In the genomic region with DNA sequence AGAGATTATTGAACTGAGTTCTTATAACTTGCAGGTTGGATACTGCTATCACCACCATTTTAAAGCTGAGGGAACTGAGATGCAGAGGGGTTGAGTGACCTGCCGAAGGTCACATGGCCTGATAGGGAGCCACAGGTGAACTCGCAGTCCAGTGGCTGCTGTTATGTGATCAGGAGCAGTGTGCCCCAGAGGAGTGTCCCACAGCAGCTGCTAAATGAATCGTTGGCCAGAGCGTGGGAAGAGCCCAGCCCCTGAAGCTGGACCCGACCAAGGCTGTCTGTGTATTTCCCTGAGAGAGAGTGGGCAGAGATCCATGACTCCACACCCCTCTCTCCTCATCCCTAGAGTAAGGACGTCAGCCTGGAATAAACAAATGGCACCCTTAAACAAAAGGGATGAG, we compare ENCODE assay signal across 23 cellular contexts. TPM values are rescaled to one million over a fixed set of nuclear protein-coding genes. Genes with fewer than 3 reads are reported as not detected.
"Had no signal": no experiment of that assay in that cellular context is flagged by ENCODE, and none has a peak within 500 bp of the region (broad histone marks: within the 10 kb centered on the region; RNA-seq: fewer than 3 reads in every experiment).

No MANE protein-coding gene starts in this region.

- H3K4me3 Mint-ChIP-seq: activated CD8-positive, alpha-beta T cell treated with anti-CD3 and anti-CD28 coated beads, Interleukin-2, amount 10 ng/mL, durations not matched to agents 7 days and 5 days; mesothelial cell of epicardium; neural progenitor cell; T-helper 17 cell; WTC11 had no signal

- H3K36me3 ChIP-seq: colonic mucosa, neural progenitor cell, pancreas, suprapubic skin had no signal

- H3K4me1 ChIP-seq: body of pancreas, pancreas had no signal

- H3K36me3 Mint-ChIP-seq: activated naive CD4-positive, alpha-beta T cell treated with anti-CD3 and anti-CD28 coated beads, Interleukin-2, amount 50 U/mL, for 72 hours; neural progenitor cell had no signal

- H3K9me3 ChIP-seq: body of pancreas, colonic mucosa, lower lobe of right lung, pancreas, suprapubic skin, upper lobe of right lung had no signal

- H3K27ac ChIP-seq: body of pancreas, colonic mucosa, lower lobe of right lung, neural progenitor cell, pancreas, suprapubic skin, upper lobe of right lung had no signal

- H3K4me3 ChIP-seq: body of pancreas, colonic mucosa, lower lobe of right lung, neural progenitor cell, pancreas, suprapubic skin, upper lobe of right lung had no signal

- H3K4me1 Mint-ChIP-seq: mesothelial cell of epicardium had no signal

- H3K27ac Mint-ChIP-seq: activated CD8-positive, alpha-beta T cell treated with anti-CD3 and anti-CD28 coated beads, Interleukin-2, amount 10 ng/mL, durations not matched to agents 7 days and 5 days; activated naive CD4-positive, alpha-beta T cell treated with anti-CD3 and anti-CD28 coated beads, Interleukin-2, amount 50 U/mL, for 72 hours; mesothelial cell of epicardium; neural progenitor cell; T-helper 17 cell; WTC11 had no signal

- DNase-seq: activated CD4-positive, alpha-beta T cell treated with anti-CD3 and anti-CD28 coated beads for 4 hours; activated CD8-positive, alpha-beta memory T cell treated with anti-CD3 and anti-CD28 coated beads, Interleukin-2, amount 50 U/mL, for 4 hours; activated CD8-positive, alpha-beta T cell treated with anti-CD3 and anti-CD28 coated beads, Interleukin-2, amount 10 ng/mL, durations not matched to agents 7 days and 5 days; activated effector memory CD4-positive, alpha-beta T cell treated with anti-CD3 and anti-CD28 coated beads, Interleukin-2, amount 50 U/mL, for 16 hours; activated T-cell treated with anti-CD3 and anti-CD28 coated beads, Interleukin-2, amount 50 U/mL, for 48 hours; body of pancreas; central memory CD4-positive, alpha-beta T cell; colonic mucosa; kidney glomerular epithelial cell; lower lobe of right lung; pancreas; small intestine; stimulated activated CD4-positive, alpha-beta T cell treated with anti-CD3 and anti-CD28 coated beads, Interleukin-4, amount 100 ng/mL, for 4 hours; stimulated activated CD8-positive, alpha-beta memory T cell treated with anti-CD3 and anti-CD28 coated beads, Interleukin-4, amount 100 ng/mL, for 48 hours; stimulated activated naive CD8-positive, alpha-beta T cell treated with anti-CD3 and anti-CD28 coated beads, Interleukin-15, Interleukin-2, amounts not matched to agents 100 U/mL and 50 U/mL, for 24 hours; T-helper 17 cell; upper lobe of right lung had no signal

- H3K27me3 ChIP-seq: body of pancreas, colonic mucosa, neural progenitor cell, pancreas, suprapubic skin, upper lobe of right lung had no signal

- H3K9me3 Mint-ChIP-seq: activated naive CD4-positive, alpha-beta T cell treated with anti-CD3 and anti-CD28 coated beads, Interleukin-2, amount 50 U/mL, for 72 hours; neural progenitor cell; WTC11 had no signal

- ATAC-seq: activated CD8-positive, alpha-beta T cell treated with anti-CD3 and anti-CD28 coated beads, Interleukin-2, amount 10 ng/mL, durations not matched to agents 7 days and 5 days; activated naive CD4-positive, alpha-beta T cell treated with anti-CD3 and anti-CD28 coated beads, Interleukin-2, amount 50 U/mL, for 72 hours; body of pancreas; stimulated activated naive CD8-positive, alpha-beta T cell treated with anti-CD3 and anti-CD28 coated beads, Interleukin-15, Interleukin-2, amounts not matched to agents 100 U/mL and 50 U/mL, for 24 hours; T-helper 17 cell; WTC11 had no signal

RNA-seq across cellular contexts. Expression of a gene that starts 26.7 kb away (rescaled TPM):
- total RNA-seq: activated CD8-positive, alpha-beta T cell treated with anti-CD3 and anti-CD28 coated beads, Interleukin-2, amount 10 ng/mL, durations not matched to agents 7 days and 5 days; activated naive CD4-positive, alpha-beta T cell treated with anti-CD3 and anti-CD28 coated beads, Interleukin-2, amount 50 U/mL, for 72 hours; body of pancreas; colonic mucosa; esophagus mucosa; lower lobe of right lung; mesothelial cell of epicardium; pancreas; suprapubic skin; T-helper 17 cell; upper lobe of right lung; WTC11 had no signal
- polyA plus RNA-seq: pancreas, small intestine had no signal

RNA-seq across cellular contexts. Expression of a gene that starts 50.9 kb away (rescaled TPM):
- total RNA-seq: T-helper 17 cell had no signal

RNA-seq across cellular contexts. Expression of a gene that starts 52.6 kb away (rescaled TPM):
- total RNA-seq: activated CD8-positive, alpha-beta T cell treated with anti-CD3 and anti-CD28 coated beads, Interleukin-2, amount 10 ng/mL, durations not matched to agents 7 days and 5 days; activated naive CD4-positive, alpha-beta T cell treated with anti-CD3 and anti-CD28 coated beads, Interleukin-2, amount 50 U/mL, for 72 hours; T-helper 17 cell had no signal
